ENCODE assay signal across 8 cellular contexts in the genomic region with DNA sequence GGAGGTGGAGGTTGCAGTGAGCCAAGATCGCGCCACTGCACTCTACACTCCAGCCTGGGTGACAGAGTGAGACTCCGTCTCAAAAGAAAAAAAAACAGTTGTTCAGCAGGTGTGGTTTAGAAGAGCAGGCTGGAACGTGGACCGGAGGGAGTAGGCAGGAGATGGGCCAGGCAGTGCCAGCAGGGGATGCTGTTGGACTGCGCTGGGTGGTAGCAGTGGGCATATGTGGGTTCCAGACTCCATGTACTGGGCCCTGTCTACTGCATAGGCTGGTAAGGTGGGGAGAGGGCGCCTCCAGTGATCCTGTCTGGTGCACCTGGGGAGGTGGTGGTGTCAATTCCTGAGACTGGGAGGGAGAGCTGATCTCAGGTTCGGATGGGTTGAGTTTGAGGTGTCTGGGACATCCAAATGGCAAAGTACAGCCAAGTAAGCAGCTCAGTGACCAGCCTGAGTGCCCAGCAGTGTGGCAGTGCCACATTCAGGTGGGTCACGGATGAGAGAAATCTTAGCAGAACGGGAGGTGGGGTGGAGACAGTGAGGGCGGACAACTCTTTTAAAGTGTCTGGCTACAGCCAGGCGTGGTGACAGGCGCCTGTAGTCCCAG. TPM values are rescaled to one million over a fixed set of nuclear protein-coding genes. Genes with fewer than 3 reads are reported as not detected.
DNase-seq lines count a peak whose midpoint lies in the region; ATAC-seq and TF ChIP-seq lines count a peak whose summit lies in the region.

No MANE protein-coding gene starts in this region.

- no peak overlapping the region for H3K4me2 ChIP-seq in mesenchymal stem cell (ENCODE audit: low read length, poor library complexity, severe bottlenecking)

- H3K4me3 Mint-ChIP-seq in Calu3 (ENCODE audit: low read depth, unreplicated experiment) = no peak overlapping the region
- no peak overlapping the region for H3K4me3 Mint-ChIP-seq in activated B cell treated with CpG ODN at 0.5 μM for 24 hours

- CTCF ChIA-PET in Calu3 (lab: Charles Lee) (interaction anchor here (1.0 kb wide), 1 partner anchor 306 kb away, joined by 3 read pairs; no protein-coding TSS in a partner anchor), activated B cell treated with CpG ODN at 0.5 μM for 24 hours (lab: Charles Lee) (interaction anchor here (1.4 kb wide), 1 partner anchor 59 kb away, joined by 3 read pairs; no protein-coding TSS in a partner anchor)

- no peak overlapping the region for H3K18ac ChIP-seq in mesenchymal stem cell (ENCODE audit: low read depth in 1 of 2, low read length in 2 of 2)

- TF ChIP-seq CTCF in Calu3 (IDR thresholded peaks at IDR 0.05; ENCODE audit: unreplicated experiment) (no peak), activated B cell treated with CpG ODN at 0.5 μM for 24 hours (IDR thresholded peaks at IDR 0.05) (no peak), choroid plexus epithelial cell (conservative IDR thresholded peaks at IDR 0.05; ENCODE audit: low read depth, low read length) (peak; percentile 76), tibial artery (IDR thresholded peaks at IDR 0.05) (peak; percentile 33 to 39)

- H3K79me1 ChIP-seq in mesenchymal stem cell (replicated peaks; ENCODE audit: low read length, poor library complexity, severe bottlenecking) = no peaks in the 10 kb centered on the region

- H3K27me3 ChIP-seq in mesenchymal stem cell (ENCODE audit: control insufficient read depth in 1 of 2, insufficient read depth in 1 of 2, low read length in 2 of 2) = no peaks in the 10 kb centered on the region
- H3K27me3 ChIP-seq in tibial artery = no peaks in the 10 kb centered on the region

- intact Hi-C loops in Calu3 (cut with micrococcal nuclease; ENCODE audit: unreplicated experiment) (no loop called here), activated B cell treated with CpG ODN at 0.5 μM for 24 hours (cut with micrococcal nuclease) (loop anchor here (2.0 to 5.0 kb wide), 2 partner anchors 278 to 403 kb away; partner anchors contain the start of gene RGS10), tibial artery (cut with DNase I; ENCODE audit: low total_unique reads) (no loop called here)

- no peak overlapping the region for H3K14ac ChIP-seq in mesenchymal stem cell (ENCODE audit: low read length in 2 of 2)

- H3K27me3 Mint-ChIP-seq in Calu3 (ENCODE audit: unreplicated experiment) (no peaks in the 10 kb centered on the region), activated B cell treated with CpG ODN at 0.5 μM for 24 hours (no peaks in the 10 kb centered on the region)

- H3K9me3 ChIP-seq in mesenchymal stem cell (ENCODE audit: control insufficient read depth, low read length) (no peaks in the 10 kb centered on the region), tibial artery (no peaks in the 10 kb centered on the region)

- peak overlapping the region; percentile 78 for H4K91ac ChIP-seq in mesenchymal stem cell (ENCODE audit: low read length)

- H3K36me3 ChIP-seq in mesenchymal stem cell (ENCODE audit: control insufficient read depth in 1 of 2, insufficient read depth in 2 of 2, low read depth in 1 of 2, low read length in 2 of 2) (peaks cover 25 to 29% of the 10 kb centered on the region in 2 experiments), tibial artery (peaks cover 3 to 21% (median 5%) of the 10 kb centered on the region in 3 donors)

- no peak overlapping the region for H3K9ac ChIP-seq in mesenchymal stem cell (ENCODE audit: low read length)

- H3K4ac ChIP-seq in mesenchymal stem cell (ENCODE audit: low read depth in 1 of 2, low read length in 2 of 2) = no peak overlapping the region

- H2BK5ac ChIP-seq in mesenchymal stem cell (ENCODE audit: low read depth, low read length, poor library complexity, severe bottlenecking) = no peak overlapping the region

- POLR2A ChIA-PET in activated B cell treated with CpG ODN at 0.5 μM for 24 hours (lab: Charles Lee) = no interaction called here

- H3K27ac ChIP-seq in mesenchymal stem cell (ENCODE audit: low read length, poor library complexity, severe bottlenecking) (no peak overlapping the region), tibial artery (no peak overlapping the region)

- no peak overlapping the region for H2BK12ac ChIP-seq in mesenchymal stem cell (ENCODE audit: low read length in 2 of 2)

- H2BK120ac ChIP-seq in mesenchymal stem cell (ENCODE audit: low read depth, low read length) = no peak overlapping the region

- no peaks in the 10 kb centered on the region for H3K4me1 Mint-ChIP-seq in Calu3 (ENCODE audit: low read depth, unreplicated experiment)
- no peaks in the 10 kb centered on the region for H3K4me1 Mint-ChIP-seq in activated B cell treated with CpG ODN at 0.5 μM for 24 hours

- peak; percentile 8 for DNase-seq in Calu3
- peak; percentile 32 for DNase-seq in HuH-7.5 (ENCODE audit: low spot score)
- peak; percentile 19 for DNase-seq in activated B cell treated with CpG ODN at 0.5 μM for 24 hours
- DNase-seq in choroid plexus epithelial cell (ENCODE audit: low read depth) = peak; percentile 50
- peak; percentile 32 for DNase-seq in mesenchymal stem cell
- peak in 1 of 2 donors; percentile 55 for DNase-seq in tibial artery

- no peak overlapping the region for H2BK15ac ChIP-seq in mesenchymal stem cell (ENCODE audit: low read depth, poor library complexity, severe bottlenecking)

- H3K4me1 ChIP-seq in mesenchymal stem cell (ENCODE audit: control insufficient read depth, insufficient read depth, low read depth, low read length) (no peaks in the 10 kb centered on the region), tibial artery (no peaks in the 10 kb centered on the region)

- no peak overlapping the region for H3K23ac ChIP-seq in mesenchymal stem cell (ENCODE audit: low read length in 2 of 2)

- 92% methylated on average over 13 of the region's 13 CpGs for whole genome bisulfite sequencing in mesenchymal stem cell

- no peak overlapping the region for H4K8ac ChIP-seq in mesenchymal stem cell (ENCODE audit: low read length)

- H3K4me3 ChIP-seq in choroid plexus epithelial cell (ENCODE audit: low read depth, low read length) (no peak overlapping the region), mesenchymal stem cell (ENCODE audit: insufficient read depth in 1 of 2, low read depth in 1 of 2, low read length in 2 of 2) (no peak overlapping the region), tibial artery (no peak overlapping the region)

- BruUV-seq in Calu3 (replicated peaks; lab: Mats Ljungman, UMichigan) = no TSS peak

- H3K36me3 Mint-ChIP-seq in Calu3 (ENCODE audit: insufficient read depth, unreplicated experiment) (no peaks in the 10 kb centered on the region), activated B cell treated with CpG ODN at 0.5 μM for 24 hours (ENCODE audit: low read depth) (peaks cover 30% of the 10 kb centered on the region)

- H3K9me3 Mint-ChIP-seq in Calu3 (ENCODE audit: low read depth, unreplicated experiment) (no peaks in the 10 kb centered on the region), activated B cell treated with CpG ODN at 0.5 μM for 24 hours (no peaks in the 10 kb centered on the region)

- H2AK5ac ChIP-seq in mesenchymal stem cell (ENCODE audit: low read length, severe bottlenecking) = no peak overlapping the region

- H3K27ac Mint-ChIP-seq in Calu3 (ENCODE audit: unreplicated experiment) (peak overlapping the region; percentile 21), activated B cell treated with CpG ODN at 0.5 μM for 24 hours (no peak overlapping the region)

- ATAC-seq in activated B cell treated with CpG ODN at 0.5 μM for 24 hours (ENCODE audit: low read depth) (peak; percentile 57), HG02759 (IDR thresholded peaks at IDR 0.05; ENCODE audit: unreplicated experiment) (no peak), GM21390 (IDR thresholded peaks at IDR 0.05; ENCODE audit: unreplicated experiment) (no peak)

- H2AFZ ChIP-seq in mesenchymal stem cell (ENCODE audit: low read depth, low read length) = no peak overlapping the region

RNA-seq across cellular contexts. Expression of gene SFXN4, which starts 25.9 kb away (rescaled TPM):
- 19.9 and 23.4 TPM in 2 replicates for total RNA-seq in Calu3 (2022)
- 18.4 and 21.7 TPM in 2 replicates for total RNA-seq in activated B cell treated with CpG ODN at 0.5 μM for 24 hours
- 14.4 TPM for polyA plus RNA-seq in mesenchymal stem cell (2013, experiment 1 of 2)
- polyA plus RNA-seq in mesenchymal stem cell (2013, experiment 2 of 2) = 17.1 TPM

RNA-seq across cellular contexts. Expression of gene DENND10, which starts 35.7 kb away (rescaled TPM):
- total RNA-seq in Calu3 (2022) (15.8 and 16.7 TPM in 2 replicates), activated B cell treated with CpG ODN at 0.5 μM for 24 hours (14.4 and 15.0 TPM in 2 replicates)
- 113 TPM for polyA plus RNA-seq in mesenchymal stem cell (2013, experiment 1 of 2)
- polyA plus RNA-seq in mesenchymal stem cell (2013, experiment 2 of 2) = 113 TPM

RNA-seq across cellular contexts. Expression of gene PRDX3, which starts 39.0 kb away (rescaled TPM):
- total RNA-seq in Calu3 (2022) (110 and 114 TPM in 2 replicates), activated B cell treated with CpG ODN at 0.5 μM for 24 hours (62.8 and 63.7 TPM in 2 replicates)
- 95.8 TPM for polyA plus RNA-seq in mesenchymal stem cell (2013, experiment 1 of 2)
- polyA plus RNA-seq in mesenchymal stem cell (2013, experiment 2 of 2) = 97.4 TPM

RNA-seq across cellular contexts. Expression of gene EIF3A, which starts 58.9 kb away (rescaled TPM):
- 95.3 and 104 TPM in 2 replicates for total RNA-seq in Calu3 (2022)
- 109 and 114 TPM in 2 replicates for total RNA-seq in activated B cell treated with CpG ODN at 0.5 μM for 24 hours
- 129 TPM for polyA plus RNA-seq in mesenchymal stem cell (2013, experiment 1 of 2)
- polyA plus RNA-seq in mesenchymal stem cell (2013, experiment 2 of 2) = 127 TPM

Comparison
In these comparisons a context has a peak if more than half of its experiments do, and no peak if none do; other contexts are left out.
1. CTCF ChIP-seq: peak in choroid plexus epithelial cell (single experiment) and tibial artery (2 of 2); none in Calu3 (single experiment) and activated B cell treated with CpG ODN at 0.5 μM for 24 hours (single experiment).